Comparison of ENCODE assay signal across 1 cellular context in the genomic region with DNA sequence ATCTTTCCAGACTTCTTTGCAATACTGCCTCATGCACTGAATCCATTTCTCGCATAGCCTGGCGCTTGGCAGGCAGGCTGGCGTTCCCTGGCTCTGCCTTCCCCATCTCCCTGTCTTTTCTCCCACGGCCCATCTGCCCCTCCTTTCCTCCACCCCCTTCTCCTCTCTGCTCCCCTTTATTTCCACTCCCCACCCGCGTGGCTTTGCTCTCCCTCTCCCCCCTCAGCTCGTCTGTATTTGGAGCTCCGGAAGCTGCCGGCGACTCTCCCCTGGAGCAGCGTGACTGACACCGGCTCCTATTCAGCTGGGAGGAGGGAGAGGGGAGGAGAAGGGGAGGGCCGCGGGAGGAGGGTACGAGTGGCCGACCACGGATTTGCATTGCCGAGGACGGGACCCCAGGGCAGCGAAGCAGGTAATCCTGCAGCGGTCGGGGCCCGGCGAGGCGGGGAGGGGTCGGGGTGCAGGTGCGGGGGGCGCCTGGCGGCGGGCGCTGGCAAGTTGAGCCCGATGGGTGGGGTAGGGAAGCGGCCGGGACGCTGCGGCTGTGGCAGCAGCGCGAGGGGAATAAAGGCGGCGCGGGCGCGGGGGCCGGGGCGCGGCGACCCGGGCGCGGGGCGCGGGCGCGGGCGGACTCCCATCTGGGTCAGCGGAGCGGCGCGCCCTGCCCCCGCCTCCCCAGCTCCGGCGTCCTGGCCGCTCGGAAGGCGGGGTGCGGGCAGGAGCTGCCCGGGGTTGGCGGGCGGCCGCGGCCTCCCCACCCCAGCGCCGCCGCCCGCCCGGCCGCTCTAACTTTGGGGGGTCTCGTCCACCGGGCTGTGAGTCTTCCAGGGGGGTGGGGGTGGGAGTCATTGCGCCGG.
A peak's percentile ranks its signal among the peaks of the same experiment; 100 is the strongest.
TF ChIP-seq lines count a peak whose summit lies in the region.

A gene with protein sequence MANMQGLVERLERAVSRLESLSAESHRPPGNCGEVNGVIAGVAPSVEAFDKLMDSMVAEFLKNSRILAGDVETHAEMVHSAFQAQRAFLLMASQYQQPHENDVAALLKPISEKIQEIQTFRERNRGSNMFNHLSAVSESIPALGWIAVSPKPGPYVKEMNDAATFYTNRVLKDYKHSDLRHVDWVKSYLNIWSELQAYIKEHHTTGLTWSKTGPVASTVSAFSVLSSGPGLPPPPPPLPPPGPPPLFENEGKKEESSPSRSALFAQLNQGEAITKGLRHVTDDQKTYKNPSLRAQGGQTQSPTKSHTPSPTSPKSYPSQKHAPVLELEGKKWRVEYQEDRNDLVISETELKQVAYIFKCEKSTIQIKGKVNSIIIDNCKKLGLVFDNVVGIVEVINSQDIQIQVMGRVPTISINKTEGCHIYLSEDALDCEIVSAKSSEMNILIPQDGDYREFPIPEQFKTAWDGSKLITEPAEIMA (plus strand): TSS at position 261 of the 857 bp plus-strand sequence. CDS start 27,961 bp downstream, outside the sequence.

TF ChIP-seq in HepG2, 621 proteins besides CTCF, POLR2A, EP300 and RAD21 (continued from another document and continues in another):
- TF ChIP-seq, protein P1, sequence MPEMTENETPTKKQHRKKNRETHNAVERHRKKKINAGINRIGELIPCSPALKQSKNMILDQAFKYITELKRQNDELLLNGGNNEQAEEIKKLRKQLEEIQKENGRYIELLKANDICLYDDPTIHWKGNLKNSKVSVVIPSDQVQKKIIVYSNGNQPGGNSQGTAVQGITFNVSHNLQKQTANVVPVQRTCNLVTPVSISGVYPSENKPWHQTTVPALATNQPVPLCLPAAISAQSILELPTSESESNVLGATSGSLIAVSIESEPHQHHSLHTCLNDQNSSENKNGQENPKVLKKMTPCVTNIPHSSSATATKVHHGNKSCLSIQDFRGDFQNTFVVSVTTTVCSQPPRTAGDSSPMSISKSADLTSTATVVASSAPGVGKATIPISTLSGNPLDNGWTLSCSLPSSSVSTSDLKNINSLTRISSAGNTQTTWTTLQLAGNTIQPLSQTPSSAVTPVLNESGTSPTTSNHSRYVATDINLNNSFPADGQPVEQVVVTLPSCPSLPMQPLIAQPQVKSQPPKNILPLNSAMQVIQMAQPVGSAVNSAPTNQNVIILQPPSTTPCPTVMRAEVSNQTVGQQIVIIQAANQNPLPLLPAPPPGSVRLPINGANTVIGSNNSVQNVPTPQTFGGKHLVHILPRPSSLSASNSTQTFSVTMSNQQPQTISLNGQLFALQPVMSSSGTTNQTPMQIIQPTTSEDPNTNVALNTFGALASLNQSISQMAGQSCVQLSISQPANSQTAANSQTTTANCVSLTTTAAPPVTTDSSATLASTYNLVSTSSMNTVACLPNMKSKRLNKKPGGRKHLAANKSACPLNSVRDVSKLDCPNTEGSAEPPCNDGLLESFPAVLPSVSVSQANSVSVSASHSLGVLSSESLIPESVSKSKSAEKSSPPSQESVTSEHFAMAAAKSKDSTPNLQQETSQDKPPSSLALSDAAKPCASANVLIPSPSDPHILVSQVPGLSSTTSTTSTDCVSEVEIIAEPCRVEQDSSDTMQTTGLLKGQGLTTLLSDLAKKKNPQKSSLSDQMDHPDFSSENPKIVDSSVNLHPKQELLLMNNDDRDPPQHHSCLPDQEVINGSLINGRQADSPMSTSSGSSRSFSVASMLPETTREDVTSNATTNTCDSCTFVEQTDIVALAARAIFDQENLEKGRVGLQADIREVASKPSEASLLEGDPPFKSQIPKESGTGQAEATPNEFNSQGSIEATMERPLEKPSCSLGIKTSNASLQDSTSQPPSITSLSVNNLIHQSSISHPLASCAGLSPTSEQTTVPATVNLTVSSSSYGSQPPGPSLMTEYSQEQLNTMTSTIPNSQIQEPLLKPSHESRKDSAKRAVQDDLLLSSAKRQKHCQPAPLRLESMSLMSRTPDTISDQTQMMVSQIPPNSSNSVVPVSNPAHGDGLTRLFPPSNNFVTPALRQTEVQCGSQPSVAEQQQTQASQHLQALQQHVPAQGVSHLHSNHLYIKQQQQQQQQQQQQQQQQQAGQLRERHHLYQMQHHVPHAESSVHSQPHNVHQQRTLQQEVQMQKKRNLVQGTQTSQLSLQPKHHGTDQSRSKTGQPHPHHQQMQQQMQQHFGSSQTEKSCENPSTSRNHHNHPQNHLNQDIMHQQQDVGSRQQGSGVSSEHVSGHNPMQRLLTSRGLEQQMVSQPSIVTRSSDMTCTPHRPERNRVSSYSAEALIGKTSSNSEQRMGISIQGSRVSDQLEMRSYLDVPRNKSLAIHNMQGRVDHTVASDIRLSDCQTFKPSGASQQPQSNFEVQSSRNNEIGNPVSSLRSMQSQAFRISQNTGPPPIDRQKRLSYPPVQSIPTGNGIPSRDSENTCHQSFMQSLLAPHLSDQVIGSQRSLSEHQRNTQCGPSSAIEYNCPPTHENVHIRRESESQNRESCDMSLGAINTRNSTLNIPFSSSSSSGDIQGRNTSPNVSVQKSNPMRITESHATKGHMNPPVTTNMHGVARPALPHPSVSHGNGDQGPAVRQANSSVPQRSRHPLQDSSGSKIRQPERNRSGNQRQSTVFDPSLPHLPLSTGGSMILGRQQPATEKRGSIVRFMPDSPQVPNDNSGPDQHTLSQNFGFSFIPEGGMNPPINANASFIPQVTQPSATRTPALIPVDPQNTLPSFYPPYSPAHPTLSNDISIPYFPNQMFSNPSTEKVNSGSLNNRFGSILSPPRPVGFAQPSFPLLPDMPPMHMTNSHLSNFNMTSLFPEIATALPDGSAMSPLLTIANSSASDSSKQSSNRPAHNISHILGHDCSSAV (CRISPR knock-in tag; IDR thresholded peaks at IDR 0.05; ENCODE audit: borderline replicate concordance): no peak
- TF ChIP-seq, protein P2, sequence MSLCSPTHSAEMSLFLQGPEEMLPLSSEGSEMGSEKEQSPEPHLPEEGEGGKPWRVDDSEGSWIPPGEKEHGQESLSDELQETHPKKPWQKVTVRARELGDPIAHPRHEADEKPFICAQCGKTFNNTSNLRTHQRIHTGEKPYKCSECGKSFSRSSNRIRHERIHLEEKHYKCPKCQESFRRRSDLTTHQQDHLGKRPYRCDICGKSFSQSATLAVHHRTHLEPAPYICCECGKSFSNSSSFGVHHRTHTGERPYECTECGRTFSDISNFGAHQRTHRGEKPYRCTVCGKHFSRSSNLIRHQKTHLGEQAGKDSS (CRISPR knock-in tag; IDR thresholded peaks at IDR 0.05; ENCODE audit: borderline replicate concordance, low read depth): peak; percentile 79; the same call in 1 of the 2 replicates
- TF ChIP-seq, protein P3, sequence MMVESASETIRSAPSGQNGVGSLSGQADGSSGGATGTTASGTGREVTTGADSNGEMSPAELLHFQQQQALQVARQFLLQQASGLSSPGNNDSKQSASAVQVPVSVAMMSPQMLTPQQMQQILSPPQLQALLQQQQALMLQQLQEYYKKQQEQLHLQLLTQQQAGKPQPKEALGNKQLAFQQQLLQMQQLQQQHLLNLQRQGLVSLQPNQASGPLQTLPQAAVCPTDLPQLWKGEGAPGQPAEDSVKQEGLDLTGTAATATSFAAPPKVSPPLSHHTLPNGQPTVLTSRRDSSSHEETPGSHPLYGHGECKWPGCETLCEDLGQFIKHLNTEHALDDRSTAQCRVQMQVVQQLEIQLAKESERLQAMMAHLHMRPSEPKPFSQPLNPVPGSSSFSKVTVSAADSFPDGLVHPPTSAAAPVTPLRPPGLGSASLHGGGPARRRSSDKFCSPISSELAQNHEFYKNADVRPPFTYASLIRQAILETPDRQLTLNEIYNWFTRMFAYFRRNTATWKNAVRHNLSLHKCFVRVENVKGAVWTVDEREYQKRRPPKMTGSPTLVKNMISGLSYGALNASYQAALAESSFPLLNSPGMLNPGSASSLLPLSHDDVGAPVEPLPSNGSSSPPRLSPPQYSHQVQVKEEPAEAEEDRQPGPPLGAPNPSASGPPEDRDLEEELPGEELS (CRISPR knock-in tag; IDR thresholded peaks at IDR 0.05): 0 out of 2 replicates have a peak, but pooled peaks have one; percentile 26
- no peak for TF ChIP-seq ZNF749 (CRISPR knock-in tag; IDR thresholded peaks at IDR 0.05; ENCODE audit: borderline replicate concordance)
- no peak for TF ChIP-seq ZNF652 (CRISPR knock-in tag; IDR thresholded peaks at IDR 0.05; ENCODE audit: borderline replicate concordance, low read depth)
- TF ChIP-seq LCORL (IDR thresholded peaks at IDR 0.05): no peak
- no peak for TF ChIP-seq LCORL (CRISPR knock-in tag; IDR thresholded peaks at IDR 0.05)
- no peak for TF ChIP-seq MED8 (CRISPR knock-in tag; IDR thresholded peaks at IDR 0.05; ENCODE audit: insufficient replicate concordance)
- no peak for TF ChIP-seq KLF11 (CRISPR knock-in tag; IDR thresholded peaks at IDR 0.05)
- no peak for TF ChIP-seq HOXA5 (CRISPR knock-in tag; IDR thresholded peaks at IDR 0.05)
- TF ChIP-seq, protein P4, sequence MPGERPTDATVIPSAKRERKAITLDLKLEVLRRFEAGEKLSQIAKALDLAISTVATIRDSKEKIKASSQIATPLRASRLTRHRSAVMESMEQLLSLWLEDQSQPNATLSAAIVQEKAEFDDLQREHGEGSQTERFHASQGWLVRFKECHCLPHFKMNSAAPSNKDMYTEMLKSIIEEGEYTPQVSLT (CRISPR knock-in tag; IDR thresholded peaks at IDR 0.05; ENCODE audit: borderline replicate concordance, low read depth): no peak
- TF ChIP-seq, protein P5, sequence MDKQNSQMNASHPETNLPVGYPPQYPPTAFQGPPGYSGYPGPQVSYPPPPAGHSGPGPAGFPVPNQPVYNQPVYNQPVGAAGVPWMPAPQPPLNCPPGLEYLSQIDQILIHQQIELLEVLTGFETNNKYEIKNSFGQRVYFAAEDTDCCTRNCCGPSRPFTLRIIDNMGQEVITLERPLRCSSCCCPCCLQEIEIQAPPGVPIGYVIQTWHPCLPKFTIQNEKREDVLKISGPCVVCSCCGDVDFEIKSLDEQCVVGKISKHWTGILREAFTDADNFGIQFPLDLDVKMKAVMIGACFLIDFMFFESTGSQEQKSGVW (CRISPR knock-in tag; IDR thresholded peaks at IDR 0.05; ENCODE audit: borderline replicate concordance): no peak
- peak; percentile 63; the same call in 1 of the 2 replicates for TF ChIP-seq ZMYM4 (CRISPR knock-in tag; IDR thresholded peaks at IDR 0.05)
- TF ChIP-seq, protein P6, sequence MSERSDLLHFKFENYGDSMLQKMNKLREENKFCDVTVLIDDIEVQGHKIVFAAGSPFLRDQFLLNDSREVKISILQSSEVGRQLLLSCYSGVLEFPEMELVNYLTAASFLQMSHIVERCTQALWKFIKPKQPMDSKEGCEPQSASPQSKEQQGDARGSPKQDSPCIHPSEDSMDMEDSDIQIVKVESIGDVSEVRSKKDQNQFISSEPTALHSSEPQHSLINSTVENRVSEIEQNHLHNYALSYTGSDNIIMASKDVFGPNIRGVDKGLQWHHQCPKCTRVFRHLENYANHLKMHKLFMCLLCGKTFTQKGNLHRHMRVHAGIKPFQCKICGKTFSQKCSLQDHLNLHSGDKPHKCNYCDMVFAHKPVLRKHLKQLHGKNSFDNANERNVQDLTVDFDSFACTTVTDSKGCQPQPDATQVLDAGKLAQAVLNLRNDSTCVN (CRISPR knock-in tag; IDR thresholded peaks at IDR 0.05; ENCODE audit: borderline replicate concordance): no peak
- TF ChIP-seq, protein P7, sequence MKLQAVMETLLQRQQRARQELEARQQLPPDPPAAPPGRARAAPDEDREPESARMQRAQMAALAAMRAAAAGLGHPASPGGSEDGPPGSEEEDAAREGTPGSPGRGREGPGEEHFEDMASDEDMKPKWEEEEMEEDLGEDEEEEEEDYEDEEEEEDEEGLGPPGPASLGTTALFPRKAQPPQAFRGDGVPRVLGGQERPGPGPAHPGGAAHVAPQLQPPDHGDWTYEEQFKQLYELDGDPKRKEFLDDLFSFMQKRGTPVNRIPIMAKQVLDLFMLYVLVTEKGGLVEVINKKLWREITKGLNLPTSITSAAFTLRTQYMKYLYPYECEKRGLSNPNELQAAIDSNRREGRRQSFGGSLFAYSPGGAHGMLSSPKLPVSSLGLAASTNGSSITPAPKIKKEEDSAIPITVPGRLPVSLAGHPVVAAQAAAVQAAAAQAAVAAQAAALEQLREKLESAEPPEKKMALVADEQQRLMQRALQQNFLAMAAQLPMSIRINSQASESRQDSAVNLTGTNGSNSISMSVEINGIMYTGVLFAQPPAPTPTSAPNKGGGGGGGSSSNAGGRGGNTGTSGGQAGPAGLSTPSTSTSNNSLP (IDR thresholded peaks at IDR 0.05; ENCODE audit: low read depth, low read length): no peak
- TF ChIP-seq, protein P8, sequence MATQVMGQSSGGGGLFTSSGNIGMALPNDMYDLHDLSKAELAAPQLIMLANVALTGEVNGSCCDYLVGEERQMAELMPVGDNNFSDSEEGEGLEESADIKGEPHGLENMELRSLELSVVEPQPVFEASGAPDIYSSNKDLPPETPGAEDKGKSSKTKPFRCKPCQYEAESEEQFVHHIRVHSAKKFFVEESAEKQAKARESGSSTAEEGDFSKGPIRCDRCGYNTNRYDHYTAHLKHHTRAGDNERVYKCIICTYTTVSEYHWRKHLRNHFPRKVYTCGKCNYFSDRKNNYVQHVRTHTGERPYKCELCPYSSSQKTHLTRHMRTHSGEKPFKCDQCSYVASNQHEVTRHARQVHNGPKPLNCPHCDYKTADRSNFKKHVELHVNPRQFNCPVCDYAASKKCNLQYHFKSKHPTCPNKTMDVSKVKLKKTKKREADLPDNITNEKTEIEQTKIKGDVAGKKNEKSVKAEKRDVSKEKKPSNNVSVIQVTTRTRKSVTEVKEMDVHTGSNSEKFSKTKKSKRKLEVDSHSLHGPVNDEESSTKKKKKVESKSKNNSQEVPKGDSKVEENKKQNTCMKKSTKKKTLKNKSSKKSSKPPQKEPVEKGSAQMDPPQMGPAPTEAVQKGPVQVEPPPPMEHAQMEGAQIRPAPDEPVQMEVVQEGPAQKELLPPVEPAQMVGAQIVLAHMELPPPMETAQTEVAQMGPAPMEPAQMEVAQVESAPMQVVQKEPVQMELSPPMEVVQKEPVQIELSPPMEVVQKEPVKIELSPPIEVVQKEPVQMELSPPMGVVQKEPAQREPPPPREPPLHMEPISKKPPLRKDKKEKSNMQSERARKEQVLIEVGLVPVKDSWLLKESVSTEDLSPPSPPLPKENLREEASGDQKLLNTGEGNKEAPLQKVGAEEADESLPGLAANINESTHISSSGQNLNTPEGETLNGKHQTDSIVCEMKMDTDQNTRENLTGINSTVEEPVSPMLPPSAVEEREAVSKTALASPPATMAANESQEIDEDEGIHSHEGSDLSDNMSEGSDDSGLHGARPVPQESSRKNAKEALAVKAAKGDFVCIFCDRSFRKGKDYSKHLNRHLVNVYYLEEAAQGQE (IDR thresholded peaks at IDR 0.05; ENCODE audit: borderline replicate concordance in 1 of 2, low read depth in 1 of 2, low read length in 2 of 2): no peak
